Comparison of ENCODE assay signal across 2 cellular contexts in genomic region chr21:44391345-44392091, GRCh38.
TF ChIP-seq lines count a peak whose summit lies in the region.

No MANE protein-coding gene starts in this region.

TF ChIP-seq in SK-N-SH, 30 proteins besides CTCF, POLR2A, EP300 and RAD21 (continued from another document):
- TF ChIP-seq CHD2 (IDR thresholded peaks at IDR 0.05; ENCODE audit: low read length, partially characterized antibody), result no peak
- no peak for TF ChIP-seq ELF1 (IDR thresholded peaks at IDR 0.05)
- TF ChIP-seq FOSL2 (IDR thresholded peaks at IDR 0.05; ENCODE audit: borderline replicate concordance, low read depth), result no peak
- no peak for TF ChIP-seq EZH2phosphoT487 (IDR thresholded peaks at IDR 0.05; ENCODE audit: borderline replicate concordance, low read depth)
- TF ChIP-seq PBX3 (IDR thresholded peaks at IDR 0.05), result no peak
- TF ChIP-seq SIN3A (IDR thresholded peaks at IDR 0.05; ENCODE audit: borderline replicate concordance, low read depth, low read length), result no peak

TF ChIP-seq in SK-N-SH treated with all-trans-retinoic acid at 6 μM for 48 hours, 23 proteins besides CTCF, POLR2A, EP300 and RAD21 (continued from another document):
- TF ChIP-seq, protein P1, sequence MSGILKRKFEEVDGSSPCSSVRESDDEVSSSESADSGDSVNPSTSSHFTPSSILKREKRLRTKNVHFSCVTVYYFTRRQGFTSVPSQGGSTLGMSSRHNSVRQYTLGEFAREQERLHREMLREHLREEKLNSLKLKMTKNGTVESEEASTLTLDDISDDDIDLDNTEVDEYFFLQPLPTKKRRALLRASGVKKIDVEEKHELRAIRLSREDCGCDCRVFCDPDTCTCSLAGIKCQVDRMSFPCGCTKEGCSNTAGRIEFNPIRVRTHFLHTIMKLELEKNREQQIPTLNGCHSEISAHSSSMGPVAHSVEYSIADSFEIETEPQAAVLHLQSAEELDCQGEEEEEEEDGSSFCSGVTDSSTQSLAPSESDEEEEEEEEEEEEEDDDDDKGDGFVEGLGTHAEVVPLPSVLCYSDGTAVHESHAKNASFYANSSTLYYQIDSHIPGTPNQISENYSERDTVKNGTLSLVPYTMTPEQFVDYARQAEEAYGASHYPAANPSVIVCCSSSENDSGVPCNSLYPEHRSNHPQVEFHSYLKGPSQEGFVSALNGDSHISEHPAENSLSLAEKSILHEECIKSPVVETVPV (CRISPR knock-in tag; IDR thresholded peaks at IDR 0.05), result no peak
- no peak for TF ChIP-seq ZNF70 (CRISPR knock-in tag; IDR thresholded peaks at IDR 0.05)
- no peak for TF ChIP-seq POU6F1 (CRISPR knock-in tag; IDR thresholded peaks at IDR 0.05; ENCODE audit: borderline replicate concordance, low read depth)
- TF ChIP-seq PPARA (CRISPR knock-in tag; IDR thresholded peaks at IDR 0.05; ENCODE audit: borderline replicate concordance), result no peak
- TF ChIP-seq ZC3H10 (CRISPR knock-in tag; IDR thresholded peaks at IDR 0.05), result no peak
- no peak for TF ChIP-seq CSDC2 (CRISPR knock-in tag; IDR thresholded peaks at IDR 0.05)
